ENCODE assay signal across 11 cellular contexts in genomic region chr19:54624825-54625747, GRCh38. TPM values are rescaled to one million over a fixed set of nuclear protein-coding genes. Genes with fewer than 3 reads are reported as not detected.
DNase-seq lines count a peak whose midpoint lies in the region; ATAC-seq, FAIRE-seq and TF ChIP-seq lines count a peak whose summit lies in the region.
"Not testable (repeated sequence)": the region's sequence is repeated elsewhere in the genome, so short reads cannot be mapped to it uniquely, and the experiment has no call there.
"Had no signal": no experiment of that assay in that cellular context is flagged by ENCODE, and none has a peak within 500 bp of the region (broad histone marks: within the 10 kb centered on the region; RNA-seq: fewer than 3 reads in every experiment).

No MANE protein-coding gene starts in this region.

- H3K27me3 Mint-ChIP-seq in activated naive CD8-positive, alpha-beta T cell treated with anti-CD3 and anti-CD28 coated beads, Interleukin-2, amount 10 ng/mL, durations not matched to agents 7 days and 5 days: peaks cover 30% of the 10 kb centered on the region
- H3K27me3 Mint-ChIP-seq in osteocyte (ENCODE audit: unreplicated experiment): not testable (repeated sequence)

- not testable (repeated sequence) for H3K4me1 ChIP-seq in DND-41 (ENCODE audit: insufficient read depth, low read length); kidney (ENCODE audit: control insufficient read depth in 1 of 2, insufficient read depth in 1 of 2, low read depth in 1 of 2, low read length in 2 of 2)
- peaks cover 55% of the 10 kb centered on the region for H3K4me1 ChIP-seq in Loucy (ENCODE audit: insufficient read depth, low read length, poor library complexity, severe bottlenecking)

- FAIRE-seq in kidney (lab: Jason Lieb, UNC): not testable (repeated sequence)

- TF ChIP-seq CTCF in DND-41 (IDR thresholded peaks at IDR 0.05; ENCODE audit: borderline replicate concordance, extremely low read depth, low read length, poor library complexity, severe bottlenecking); Loucy (conservative IDR thresholded peaks at IDR 0.05; ENCODE audit: low read length); kidney (IDR thresholded peaks at IDR 0.05; ENCODE audit: borderline replicate concordance, extremely low read depth, insufficient read depth); osteocyte (IDR thresholded peaks at IDR 0.05): not testable (repeated sequence)

- not testable (repeated sequence) for H3K9ac ChIP-seq in DND-41 (ENCODE audit: low read depth, low read length); kidney (ENCODE audit: low read length in 2 of 2)
- H3K9ac ChIP-seq in Loucy (ENCODE audit: low read depth, low read length, poor library complexity, severe bottlenecking): peak overlapping the region; percentile 61

- not testable (repeated sequence) for H3K27ac ChIP-seq in DND-41 (ENCODE audit: low read length); kidney (ENCODE audit: low read depth in 2 of 2, low read length in 2 of 2)

- not testable (repeated sequence) for H3K27me3 ChIP-seq in DND-41 (ENCODE audit: insufficient read depth, low read length, poor library complexity); Loucy (ENCODE audit: insufficient read depth, low read length, poor library complexity, severe bottlenecking)

- not testable (repeated sequence) for H3K36me3 ChIP-seq in DND-41 (ENCODE audit: insufficient read depth, low read length); Loucy (ENCODE audit: insufficient read depth, low read length); kidney (ENCODE audit: control insufficient read depth in 1 of 2, insufficient read depth in 2 of 2, low read length in 2 of 2)

- POLR2A ChIA-PET in activated naive CD8-positive, alpha-beta T cell treated with anti-CD3 and anti-CD28 coated beads, Interleukin-2, amount 10 ng/mL, durations not matched to agents 7 days and 5 days (lab: Charles Lee): not testable (repeated sequence)

- DNase-seq in DND-41; activated naive CD8-positive, alpha-beta T cell treated with anti-CD3 and anti-CD28 coated beads, Interleukin-2, amount 10 ng/mL, durations not matched to agents 7 days and 5 days: not testable (repeated sequence)
- DNase-seq in kidney (peak; percentile 22), osteocyte (ENCODE audit: extremely low spot score, unreplicated experiment) (peak; percentile 51)

- not testable (repeated sequence) for H3K79me2 ChIP-seq in DND-41 (ENCODE audit: insufficient read depth, low read length); Loucy (ENCODE audit: insufficient read depth, low read length)

- not testable (repeated sequence) for H3K9me3 Mint-ChIP-seq in activated naive CD8-positive, alpha-beta T cell treated with anti-CD3 and anti-CD28 coated beads, Interleukin-2, amount 10 ng/mL, durations not matched to agents 7 days and 5 days
- peaks cover 49% of the 10 kb centered on the region for H3K9me3 Mint-ChIP-seq in osteocyte (ENCODE audit: unreplicated experiment)

- not testable (repeated sequence) for H3K9me3 ChIP-seq in DND-41 (ENCODE audit: insufficient read depth, low read length, severe bottlenecking); Loucy (ENCODE audit: insufficient read depth, low read depth, low read length); kidney (ENCODE audit: control insufficient read depth in 1 of 2, low read length in 2 of 2)

- not testable (repeated sequence) for H3F3A ChIP-seq in Loucy (ENCODE audit: low read depth)

- H3K36me3 Mint-ChIP-seq in activated naive CD8-positive, alpha-beta T cell treated with anti-CD3 and anti-CD28 coated beads, Interleukin-2, amount 10 ng/mL, durations not matched to agents 7 days and 5 days; osteocyte (ENCODE audit: unreplicated experiment): not testable (repeated sequence)

- not testable (repeated sequence) for H3K9me2 ChIP-seq in Loucy (replicated peaks; ENCODE audit: low read depth, low read length)

- intact Hi-C loops in kidney (cut with DNase I): not testable (repeated sequence)

- not testable (repeated sequence) for H3K4me1 Mint-ChIP-seq in activated naive CD8-positive, alpha-beta T cell treated with anti-CD3 and anti-CD28 coated beads, Interleukin-2, amount 10 ng/mL, durations not matched to agents 7 days and 5 days; osteocyte (ENCODE audit: unreplicated experiment)

- not testable (repeated sequence) for H2AFZ ChIP-seq in DND-41 (ENCODE audit: low read depth, low read length); Loucy (ENCODE audit: low read length)

- H3K4me3 Mint-ChIP-seq in activated naive CD8-positive, alpha-beta T cell treated with anti-CD3 and anti-CD28 coated beads, Interleukin-2, amount 10 ng/mL, durations not matched to agents 7 days and 5 days; osteocyte (ENCODE audit: unreplicated experiment): not testable (repeated sequence)

- H3K4me2 ChIP-seq in DND-41 (ENCODE audit: insufficient read depth, low read length): not testable (repeated sequence)
- peak overlapping the region; percentile 53 for H3K4me2 ChIP-seq in Loucy (ENCODE audit: low read depth, low read length, poor library complexity, severe bottlenecking)

- not testable (repeated sequence) for H3K27ac Mint-ChIP-seq in activated naive CD8-positive, alpha-beta T cell treated with anti-CD3 and anti-CD28 coated beads, Interleukin-2, amount 10 ng/mL, durations not matched to agents 7 days and 5 days; osteocyte (ENCODE audit: unreplicated experiment)

- H4K20me1 ChIP-seq in DND-41 (ENCODE audit: insufficient read depth, low read length); Loucy (ENCODE audit: insufficient read depth, low read length, poor library complexity, severe bottlenecking): not testable (repeated sequence)

- not testable (repeated sequence) for H3K4me3 ChIP-seq in DND-41 (ENCODE audit: low read depth in 1 of 2, low read length in 2 of 2); kidney (ENCODE audit: low read length in 2 of 2)
- H3K4me3 ChIP-seq in Loucy (ENCODE audit: low read length, poor library complexity, severe bottlenecking): peak overlapping the region; percentile 26

- ATAC-seq in DND-41 (ENCODE audit: insufficient read depth, low read depth) (peak; percentile 60), GM18502 (IDR thresholded peaks at IDR 0.05; ENCODE audit: poor library complexity, unreplicated experiment) (peak; percentile 36), GM21447 (IDR thresholded peaks at IDR 0.05; ENCODE audit: unreplicated experiment) (peak; percentile 48)
- ATAC-seq in activated naive CD8-positive, alpha-beta T cell treated with anti-CD3 and anti-CD28 coated beads, Interleukin-2, amount 10 ng/mL, durations not matched to agents 7 days and 5 days (ENCODE audit: low read depth): peak; percentile 26

RNA-seq across cellular contexts. Expression of gene LILRB1, which starts 5.2 kb away (rescaled TPM):
- 1 to 10 TPM; 1.8 to 2.3 TPM for total RNA-seq in activated naive CD8-positive, alpha-beta T cell treated with anti-CD3 and anti-CD28 coated beads, Interleukin-2, amount 10 ng/mL, durations not matched to agents 7 days and 5 days
- total RNA-seq in kidney (10.9 TPM), osteocyte (not detected in 2 replicates)
- 0.41 TPM for polyA plus RNA-seq in kidney (ENCODE audit: insufficient read depth, low read depth, low replicate concordance)
- total RNA-seq: H1, HT-29, M059J had no signal
- polyA plus RNA-seq: H1 had no signal

RNA-seq across cellular contexts. Expression of gene LILRA1, which starts 31.7 kb away (rescaled TPM):
- total RNA-seq in activated naive CD8-positive, alpha-beta T cell treated with anti-CD3 and anti-CD28 coated beads, Interleukin-2, amount 10 ng/mL, durations not matched to agents 7 days and 5 days: not detected
- total RNA-seq in kidney: 2.2 TPM
- polyA plus RNA-seq in kidney (ENCODE audit: insufficient read depth, low read depth, low replicate concordance): 0.43 TPM
- total RNA-seq in osteocyte: not detected in 2 replicates
- total RNA-seq: H1, HT-29, M059J, OCI-LY7 had no signal
- polyA plus RNA-seq: H1 had no signal

RNA-seq across cellular contexts. Expression of gene LILRB4, which starts 37.7 kb away (rescaled TPM):
- 1 to 10 TPM; 1.7 to 2.5 TPM for total RNA-seq in activated naive CD8-positive, alpha-beta T cell treated with anti-CD3 and anti-CD28 coated beads, Interleukin-2, amount 10 ng/mL, durations not matched to agents 7 days and 5 days
- 9.9 TPM for total RNA-seq in kidney
- polyA plus RNA-seq in kidney (ENCODE audit: insufficient read depth, low read depth, low replicate concordance): 1.8 TPM
- total RNA-seq in osteocyte: not detected in 2 replicates
- total RNA-seq: H1, HT-29, M059J had no signal
- polyA plus RNA-seq: H1 had no signal

RNA-seq across cellular contexts. Expression of gene LILRA2, which starts 51.5 kb away (rescaled TPM):
- under 1 TPM in 1 of 2 experiments, not detected in 1; 0.65 TPM for total RNA-seq in activated naive CD8-positive, alpha-beta T cell treated with anti-CD3 and anti-CD28 coated beads, Interleukin-2, amount 10 ng/mL, durations not matched to agents 7 days and 5 days
- total RNA-seq in kidney (4.2 TPM), osteocyte (not detected in 2 replicates)
- polyA plus RNA-seq in kidney (ENCODE audit: insufficient read depth, low read depth, low replicate concordance): 2.1 TPM
- total RNA-seq: H1, HT-29, M059J had no signal
- polyA plus RNA-seq: H1 had no signal
